In genomic region chr2:11863513-11864328, GRCh38 we compare ENCODE assay signal across 8 cellular contexts.
DNase-seq lines count a peak whose midpoint lies in the region; ATAC-seq and TF ChIP-seq lines count a peak whose summit lies in the region.

No MANE protein-coding gene starts in this region.

- H3K9me3 ChIP-seq in Caco-2 (peaks cover 4% of the 10 kb centered on the region; the same call in 1 of the 2 replicates), MG63 (peaks cover 10% of the 10 kb centered on the region), body of pancreas (no peaks in the 10 kb centered on the region), iPS-15b (ENCODE audit: control insufficient read depth, insufficient read depth, low read length) (peaks cover 9% of the 10 kb centered on the region)

- H3K4me1 ChIP-seq in Caco-2 (no peaks in the 10 kb centered on the region), body of pancreas (peaks cover 5% of the 10 kb centered on the region), iPS-15b (ENCODE audit: control insufficient read depth, insufficient read depth, low read length) (peaks cover 7% of the 10 kb centered on the region)

- CTCF ChIA-PET in Caco-2 (lab: Charles Lee): interaction anchor here (0.6 to 1.0 kb wide), 11 partner anchors 13 to 1263 kb away, joined by 3 to 7 read pairs (median 3); no protein-coding TSS in a partner anchor

- intact Hi-C loops in Caco-2 (cut with micrococcal nuclease; ENCODE audit: unreplicated experiment) (loop anchor here (1.0 to 2.0 kb wide), 3 partner anchors 41 to 1144 kb away; no protein-coding TSS in a partner anchor), body of pancreas (cut with DNase I) (loop anchor here (10.0 kb wide), 1 partner anchor 1141 kb away; no protein-coding TSS in a partner anchor)

- ATAC-seq in GM21515 (IDR thresholded peaks at IDR 0.05; ENCODE audit: unreplicated experiment) (peak; percentile 41), body of pancreas (peak; percentile 90)

- BruUV-seq in Caco-2 (replicated peaks; lab: Mats Ljungman, UMichigan): no TSS peak

- no peak overlapping the region for H3K4me3 ChIP-seq in Caco-2 (ENCODE audit: low read depth, low read length)
- peak overlapping the region; percentile 6; the same call in 1 of the 2 replicates for H3K4me3 ChIP-seq in MG63
- H3K4me3 ChIP-seq in body of pancreas: no peak overlapping the region
- no peak overlapping the region for H3K4me3 ChIP-seq in iPS-15b (ENCODE audit: low read depth, low read length)

- TF ChIP-seq POLR2A in body of pancreas (IDR thresholded peaks at IDR 0.05): no peak

- H3K36me3 Mint-ChIP-seq in Caco-2 (ENCODE audit: insufficient read depth, unreplicated experiment): peaks cover 7% of the 10 kb centered on the region

- peak; percentile 79 to 81 for DNase-seq in Caco-2
- DNase-seq in MG63: peak; percentile 99
- peak; percentile 66 for DNase-seq in T1000 (lab: John Stamatoyannopoulos, UW)
- peak; percentile 77 to 82 (median 81) for DNase-seq in body of pancreas
- DNase-seq in stimulated activated CD4-positive, alpha-beta T cell treated with anti-CD3 and anti-CD28 coated beads, Interleukin-12 subunit alpha, Interleukin-12 subunit beta, amount 100 ng/mL, for 24 hours (ENCODE audit: low read depth in 2 of 2): peak; percentile 51 to 69
- DNase-seq in NCI-H128 (lab: John Stamatoyannopoulos, UW; ENCODE audit: unreplicated experiment): no peak

- no peak overlapping the region for H3K27ac Mint-ChIP-seq in Caco-2 (ENCODE audit: unreplicated experiment)

- peak overlapping the region; percentile 19 for H3K4me3 Mint-ChIP-seq in Caco-2 (ENCODE audit: unreplicated experiment)

- TF ChIP-seq CTCF in Caco-2 (IDR thresholded peaks at IDR 0.05; ENCODE audit: insufficient read depth in 1 of 2, low read depth in 1 of 2, low read length in 1 of 2, severe bottlenecking in 1 of 2, unreplicated experiment in 1 of 2) (peak; percentile 91 to 92), body of pancreas (IDR thresholded peaks at IDR 0.05) (peak; percentile 71 to 95 (median 86))

- no peaks in the 10 kb centered on the region for H3K27me3 ChIP-seq in Caco-2 (replicated peaks; ENCODE audit: control insufficient read depth, insufficient read depth, low read length)
- H3K27me3 ChIP-seq in MG63: no peaks in the 10 kb centered on the region
- no peaks in the 10 kb centered on the region for H3K27me3 ChIP-seq in body of pancreas
- H3K27me3 ChIP-seq in iPS-15b (ENCODE audit: control insufficient read depth, insufficient read depth, low read length): no peaks in the 10 kb centered on the region

- H3K27me3 Mint-ChIP-seq in Caco-2 (ENCODE audit: insufficient read depth, unreplicated experiment): peaks cover 4% of the 10 kb centered on the region

- H3K36me3 ChIP-seq in Caco-2 (ENCODE audit: control insufficient read depth, insufficient read depth, low read length) (no peaks in the 10 kb centered on the region), MG63 (no peaks in the 10 kb centered on the region), body of pancreas (replicated peaks in 1 of 2; ENCODE audit: insufficient read depth in 1 of 2, low read depth in 2 of 2) (no peaks in the 10 kb centered on the region), iPS-15b (ENCODE audit: control insufficient read depth, insufficient read depth, low read length) (peaks cover 3% of the 10 kb centered on the region)

- 14 to 17% methylated on average over 12 of the region's 12 CpGs for WGBS in body of pancreas, 2 donors

- H3K9ac ChIP-seq in iPS-15b (ENCODE audit: low read depth, low read length): peak overlapping the region; percentile 32

- no peaks in the 10 kb centered on the region for H3K4me1 Mint-ChIP-seq in Caco-2 (ENCODE audit: low read depth, unreplicated experiment)

- peak overlapping the region in 1 of 4 donors; percentile 30 for H3K27ac ChIP-seq in body of pancreas

- POLR2A ChIA-PET in Caco-2 (lab: Charles Lee): interaction anchor here (0.5 kb wide), 1 partner anchor 320 kb away, joined by 4 read pairs; no protein-coding TSS in a partner anchor

- peaks cover 8% of the 10 kb centered on the region for H3K9me3 Mint-ChIP-seq in Caco-2 (ENCODE audit: unreplicated experiment)
